Comparison of ENCODE assay signal across 9 cellular contexts in genomic region chr1:15341634-15342375, GRCh38.
DNase-seq lines count a peak whose midpoint lies in the region; ATAC-seq and TF ChIP-seq lines count a peak whose summit lies in the region.
"Had no signal": no experiment of that assay in that cellular context is flagged by ENCODE, and none has a peak within 500 bp of the region (broad histone marks: within the 10 kb centered on the region; RNA-seq: fewer than 3 reads in every experiment).

No MANE protein-coding gene starts in this region.

- no peak overlapping the region for H3K9ac ChIP-seq in skeletal muscle satellite cell (ENCODE audit: low read depth, low read length)

- H3K36me3 ChIP-seq in RWPE2 (ENCODE audit: low read depth): no peaks in the 10 kb centered on the region
- no peaks in the 10 kb centered on the region for H3K36me3 ChIP-seq in skeletal muscle satellite cell (ENCODE audit: insufficient read depth, low read length)

- DNase-seq in HCEC 1CT (peak; percentile 60), RWPE2 (ENCODE audit: low spot score) (no peak), dorsolateral prefrontal cortex (no peak), retina (no peak), ureter (ENCODE audit: low spot score) (no peak)
- DNase-seq: hypothalamus, NCI-H510A had no signal

- H3K4me1 ChIP-seq in RWPE2 (ENCODE audit: insufficient read depth, poor library complexity, severe bottlenecking): peaks cover 34% of the 10 kb centered on the region
- H3K4me1 ChIP-seq in skeletal muscle satellite cell (ENCODE audit: control insufficient read depth, insufficient read depth, low read length): peaks cover 42% of the 10 kb centered on the region

- TF ChIP-seq CTCF in RWPE2 (IDR thresholded peaks at IDR 0.05; ENCODE audit: poor library complexity, severe bottlenecking): no peak
- TF ChIP-seq CTCF in dorsolateral prefrontal cortex (IDR thresholded peaks at IDR 0.05 in 54 of 56, conservative IDR thresholded peaks at IDR 0.05 in 2 of 56; ENCODE audit: low read depth in 1 of 56, partially characterized antibody in 56 of 56): no peak

- no peaks in the 10 kb centered on the region for H3K27me3 ChIP-seq in RWPE2 (ENCODE audit: insufficient read depth, poor library complexity, severe bottlenecking)
- H3K27me3 ChIP-seq in dorsolateral prefrontal cortex: no peaks in the 10 kb centered on the region
- no peaks in the 10 kb centered on the region for H3K27me3 ChIP-seq in skeletal muscle satellite cell (ENCODE audit: control insufficient read depth, insufficient read depth, low read length)

- H3K27ac ChIP-seq in RWPE2 (ENCODE audit: poor library complexity, severe bottlenecking): peak overlapping the region; percentile 53
- peak overlapping the region in 49 of 59 donors; percentile 3 to 76 (median 57) for H3K27ac ChIP-seq in dorsolateral prefrontal cortex

- H3K4me3 ChIP-seq in RWPE2 (ENCODE audit: severe bottlenecking): no peak overlapping the region
- H3K4me3 ChIP-seq in dorsolateral prefrontal cortex: no peak overlapping the region
- H3K4me3 ChIP-seq in skeletal muscle satellite cell (ENCODE audit: low read length): no peak overlapping the region

- intact Hi-C loops in dorsolateral prefrontal cortex (cut with DNase I): no loop called here

- H3K9me3 ChIP-seq in RWPE2 (ENCODE audit: severe bottlenecking) (no peaks in the 10 kb centered on the region), skeletal muscle satellite cell (replicated peaks; ENCODE audit: low read length) (no peaks in the 10 kb centered on the region)

- H3K4me2 ChIP-seq in skeletal muscle satellite cell (ENCODE audit: low read length): peak overlapping the region; percentile 40

- peak; percentile 68 for ATAC-seq in RWPE2 (ENCODE audit: low read depth)
- ATAC-seq in GM18498 (IDR thresholded peaks at IDR 0.05; ENCODE audit: unreplicated experiment): no peak
